ENCODE assay signal across 31 cellular contexts in genomic region chr12:52721838-52722470, GRCh38. TPM values are rescaled to one million over a fixed set of nuclear protein-coding genes. Genes with fewer than 3 reads are reported as not detected.
"Had no signal": no experiment of that assay in that cellular context is flagged by ENCODE, and none has a peak within 500 bp of the region (broad histone marks: within the 10 kb centered on the region; RNA-seq: fewer than 3 reads in every experiment).

No MANE protein-coding gene starts in this region.

- H3K27me3 ChIP-seq: ascending aorta, gastrocnemius medialis had no signal

- H3K9me3 ChIP-seq: ascending aorta, breast epithelium, esophagus muscularis mucosa, gastrocnemius medialis, heart left ventricle had no signal

- H3K4me1 ChIP-seq: ascending aorta, breast epithelium, esophagus muscularis mucosa, foreskin keratinocyte, gastrocnemius medialis, heart left ventricle had no signal

- DNase-seq: activated B cell treated with CpG ODN at 0.5 μM for 24 hours; activated CD4-positive, alpha-beta T cell treated with anti-CD3 and anti-CD28 coated beads for 48 hours; activated CD4-positive, alpha-beta T cell treated with anti-CD3 and anti-CD28 coated beads, Interleukin-2, amount 50 U/mL, for 1 hour; activated CD4-positive, alpha-beta T cell treated with anti-CD3 and anti-CD28 coated beads, Interleukin-2, amount 50 U/mL, for 48 hours; activated CD8-positive, alpha-beta memory T cell treated with anti-CD3 and anti-CD28 coated beads for 24 hours; activated CD8-positive, alpha-beta T cell treated with anti-CD3 and anti-CD28 coated beads for 36 hours; activated effector memory CD4-positive, alpha-beta T cell treated with Interleukin-2 at 50 U/mL for 16 hours; activated gamma-delta T cell treated with Interleukin-2 at 50 U/mL for 16 hours; activated naive CD4-positive, alpha-beta T cell treated with anti-CD3 and anti-CD28 coated beads for 36 hours; activated naive CD8-positive, alpha-beta T cell treated with anti-CD3 and anti-CD28 coated beads, Interleukin-2, amount 10 ng/mL, durations not matched to agents 7 days and 5 days; activated T-cell treated with anti-CD3 and anti-CD28 coated beads, Interleukin-2, amount 50 U/mL, for 4 hours; dorsolateral prefrontal cortex; effector memory CD4-positive, alpha-beta T cell; endodermal cell; erythroblast; foreskin keratinocyte; gastrocnemius medialis; glutamatergic neuron; T-helper 17 cell; T1000; WERI-Rb-1 had no signal

- H3K36me3 ChIP-seq: ascending aorta, breast epithelium, esophagus muscularis mucosa, gastrocnemius medialis, heart left ventricle, WERI-Rb-1 had no signal

- H3K4me3 ChIP-seq: ascending aorta, breast epithelium, coronary artery, dorsolateral prefrontal cortex, esophagus muscularis mucosa, gastrocnemius medialis, heart left ventricle had no signal

- ATAC-seq: activated CD4-positive, CD25-positive, alpha-beta regulatory T cell treated with anti-CD3 and anti-CD28 coated beads, Interleukin-2, amount 50 U/mL, for 24 hours; activated CD8-positive, alpha-beta T cell treated with anti-CD3 and anti-CD28 coated beads for 36 hours; activated naive CD4-positive, alpha-beta T cell treated with anti-CD3 and anti-CD28 coated beads, Interleukin-2, amount 50 U/mL, for 72 hours; activated T-cell treated with anti-CD3 and anti-CD28 coated beads, Interleukin-2, amount 50 U/mL, for 4 hours; activated T-helper 17 cell treated with anti-CD3 and anti-CD28 coated beads, Interleukin-2, amount 50 U/mL, for 72 hours; foreskin keratinocyte; gastrocnemius medialis; heart left ventricle; T-helper 17 cell had no signal

- H3K27ac ChIP-seq: ascending aorta, breast epithelium, coronary artery, dorsolateral prefrontal cortex, esophagus muscularis mucosa, foreskin keratinocyte, gastrocnemius medialis, heart left ventricle, WERI-Rb-1 had no signal

RNA-seq across cellular contexts. Expression of gene KRT77, which starts 18.6 kb away (rescaled TPM):
- total RNA-seq: activated B cell treated with CpG ODN at 0.5 μM for 24 hours; activated CD8-positive, alpha-beta T cell treated with anti-CD3 and anti-CD28 coated beads for 36 hours; activated naive CD4-positive, alpha-beta T cell treated with anti-CD3 and anti-CD28 coated beads for 36 hours; activated naive CD4-positive, alpha-beta T cell treated with anti-CD3 and anti-CD28 coated beads, Interleukin-2, amount 50 U/mL, for 72 hours; activated naive CD8-positive, alpha-beta T cell treated with anti-CD3 and anti-CD28 coated beads, Interleukin-2, amount 10 ng/mL, durations not matched to agents 7 days and 5 days; activated T-cell treated with anti-CD3 and anti-CD28 coated beads, Interleukin-2, amount 50 U/mL, for 4 hours; activated T-helper 17 cell treated with anti-CD3 and anti-CD28 coated beads, Interleukin-2, amount 50 U/mL, for 72 hours; ascending aorta; cardiac septum; endodermal cell; esophagus muscularis mucosa; foreskin keratinocyte; gastrocnemius medialis; heart left ventricle; T-helper 17 cell had no signal
- polyA plus RNA-seq: heart left ventricle had no signal

RNA-seq across cellular contexts. Expression of gene KRT1, which starts 41.7 kb away (rescaled TPM):
- total RNA-seq: activated B cell treated with CpG ODN at 0.5 μM for 24 hours; activated CD8-positive, alpha-beta T cell treated with anti-CD3 and anti-CD28 coated beads for 36 hours; activated naive CD4-positive, alpha-beta T cell treated with anti-CD3 and anti-CD28 coated beads for 36 hours; activated naive CD4-positive, alpha-beta T cell treated with anti-CD3 and anti-CD28 coated beads, Interleukin-2, amount 50 U/mL, for 72 hours; activated naive CD8-positive, alpha-beta T cell treated with anti-CD3 and anti-CD28 coated beads, Interleukin-2, amount 10 ng/mL, durations not matched to agents 7 days and 5 days; activated T-helper 17 cell treated with anti-CD3 and anti-CD28 coated beads, Interleukin-2, amount 50 U/mL, for 72 hours; ascending aorta; breast epithelium; cardiac septum; endodermal cell; esophagus muscularis mucosa; gastrocnemius medialis had no signal
- polyA plus RNA-seq: heart left ventricle had no signal

RNA-seq across cellular contexts. Expression of gene KRT76, which starts 55.2 kb away (rescaled TPM):
- total RNA-seq: activated B cell treated with CpG ODN at 0.5 μM for 24 hours; activated CD8-positive, alpha-beta T cell treated with anti-CD3 and anti-CD28 coated beads for 36 hours; activated naive CD4-positive, alpha-beta T cell treated with anti-CD3 and anti-CD28 coated beads for 36 hours; activated naive CD4-positive, alpha-beta T cell treated with anti-CD3 and anti-CD28 coated beads, Interleukin-2, amount 50 U/mL, for 72 hours; activated naive CD8-positive, alpha-beta T cell treated with anti-CD3 and anti-CD28 coated beads, Interleukin-2, amount 10 ng/mL, durations not matched to agents 7 days and 5 days; activated T-cell treated with anti-CD3 and anti-CD28 coated beads, Interleukin-2, amount 50 U/mL, for 4 hours; activated T-helper 17 cell treated with anti-CD3 and anti-CD28 coated beads, Interleukin-2, amount 50 U/mL, for 72 hours; ascending aorta; breast epithelium; cardiac septum; cerebellum; dorsolateral prefrontal cortex; endodermal cell; esophagus muscularis mucosa; foreskin keratinocyte; gastrocnemius medialis; heart left ventricle; T-helper 17 cell had no signal
- polyA plus RNA-seq: heart left ventricle had no signal
